In the genomic region with DNA sequence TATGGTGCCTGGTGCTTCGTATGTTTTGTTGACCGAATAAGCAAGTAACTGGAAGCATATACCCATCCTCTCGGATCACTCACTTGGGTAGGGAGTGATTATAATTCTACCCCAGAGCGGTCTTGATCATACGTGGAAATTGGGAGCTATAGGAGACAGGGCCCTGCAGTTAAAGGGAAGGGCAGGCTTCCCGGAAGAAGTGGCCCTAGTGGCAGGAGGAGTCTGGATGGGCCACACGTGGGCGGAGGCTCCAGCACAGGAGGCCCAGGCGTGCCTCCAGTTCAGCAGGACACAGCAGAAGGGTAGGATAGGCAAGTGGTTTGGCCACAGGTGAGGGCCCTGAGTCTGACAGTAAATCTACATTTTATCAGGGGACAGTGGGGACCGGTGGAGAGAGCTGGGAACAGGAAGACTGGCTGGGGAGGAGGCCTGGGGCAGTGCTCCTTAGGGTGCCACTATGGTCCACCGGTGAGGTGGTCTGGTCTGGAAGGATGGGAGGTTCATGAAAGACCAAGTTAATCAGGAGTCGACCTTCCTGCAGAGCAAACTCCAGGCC, we compare ENCODE assay signal across 12 cellular contexts. TPM values are rescaled to one million over a fixed set of nuclear protein-coding genes. Genes with fewer than 3 reads are reported as not detected.
DNase-seq lines count a peak whose midpoint lies in the region; ATAC-seq and TF ChIP-seq lines count a peak whose summit lies in the region.
"Had no signal": no experiment of that assay in that cellular context is flagged by ENCODE, and none has a peak within 500 bp of the region (broad histone marks: within the 10 kb centered on the region; RNA-seq: fewer than 3 reads in every experiment).

No MANE protein-coding gene starts in this region.

- H4K20me1 ChIP-seq in hepatocyte (ENCODE audit: insufficient read depth, poor library complexity, severe bottlenecking) = no peaks in the 10 kb centered on the region

- no peaks in the 10 kb centered on the region for H3K36me3 Mint-ChIP-seq in T-helper 17 cell (ENCODE audit: low read depth)

- ATAC-seq in T-helper 17 cell (no peak), GM18873 (IDR thresholded peaks at IDR 0.05; ENCODE audit: low FRiP score, unreplicated experiment) (no peak)

- no peaks in the 10 kb centered on the region for H3K9me2 ChIP-seq in hepatocyte (replicated peaks; ENCODE audit: insufficient read depth)

- peak; percentile 10 for DNase-seq in NCI-H510A (lab: John Stamatoyannopoulos, UW)
- DNase-seq in NCI-H510A treated with DMSO at 0.1 percent for 48 hours (lab: John Stamatoyannopoulos, UW) = no peak
- DNase-seq in T-helper 17 cell = no peak
- no peak for DNase-seq in hepatocyte (ENCODE audit: low spot score)
- DNase-seq in spleen = peak; percentile 76
- DNase-seq in D341Med (ENCODE audit: low spot score) = no peak
- no peak for DNase-seq in NCI-H1048 (lab: John Stamatoyannopoulos, UW)
- DNase-seq: activated effector memory CD4-positive, alpha-beta T cell treated with Interleukin-2 at 50 U/mL for 16 hours; EL had no signal

- H3K4me3 Mint-ChIP-seq in T-helper 17 cell = peak overlapping the region; percentile 87

- H3K79me2 ChIP-seq in hepatocyte = peaks cover 36% of the 10 kb centered on the region

- H3K27ac Mint-ChIP-seq in T-helper 17 cell = peak overlapping the region; percentile 83

- TF ChIP-seq CTCF in hepatocyte (IDR thresholded peaks at IDR 0.05; ENCODE audit: poor library complexity) = no peak
- TF ChIP-seq CTCF in spleen (IDR thresholded peaks at IDR 0.05 in 8 of 11, conservative IDR thresholded peaks at IDR 0.05 in 3 of 11) = no peak

- no peaks in the 10 kb centered on the region for H3K9me3 ChIP-seq in T-helper 17 cell (ENCODE audit: control insufficient read depth, low read length, poor library complexity, severe bottlenecking)
- H3K9me3 ChIP-seq in hepatocyte (ENCODE audit: low read depth) = no peaks in the 10 kb centered on the region
- H3K9me3 ChIP-seq in spleen = no peaks in the 10 kb centered on the region

- H3K27me3 ChIP-seq in hepatocyte = no peaks in the 10 kb centered on the region
- H3K27me3 ChIP-seq in spleen (replicated peaks in 1 of 7) = no peaks in the 10 kb centered on the region

- peaks cover 21% of the 10 kb centered on the region for H3K4me1 Mint-ChIP-seq in T-helper 17 cell

- intact Hi-C loops in spleen (cut with DNase I; ENCODE audit: low total_unique reads) = no loop called here

- TF ChIP-seq POLR2A in spleen (IDR thresholded peaks at IDR 0.05) = no peak

- no peak overlapping the region for H2AFZ ChIP-seq in hepatocyte

- no peaks in the 10 kb centered on the region for H3K36me3 ChIP-seq in hepatocyte (replicated peaks; ENCODE audit: insufficient read depth, low read depth)
- no peaks in the 10 kb centered on the region for H3K36me3 ChIP-seq in spleen

- H3K4me2 ChIP-seq in hepatocyte = peak overlapping the region; percentile 90

- WGBS in hepatocyte (ENCODE audit: low lambda C conversion rate, missing lambda C conversion rate) = 92% methylated on average over 12 of the region's 12 CpGs
- WGBS in spleen, 5 donors = 89 to 96% (median 92%) methylated on average over 12 of the region's 12 CpGs

- H3K27me3 Mint-ChIP-seq in T-helper 17 cell = no peaks in the 10 kb centered on the region

- peaks cover 19% of the 10 kb centered on the region for H3K4me1 ChIP-seq in hepatocyte (ENCODE audit: insufficient read depth)
- peaks cover 8 to 34% (median 21%) of the 10 kb centered on the region in 6 donors for H3K4me1 ChIP-seq in spleen

- H3K4me3 ChIP-seq in hepatocyte (no peak overlapping the region), spleen (peak overlapping the region in 1 of 8 donors; percentile 95)

- H3K27ac ChIP-seq in hepatocyte (peak overlapping the region; percentile 100), spleen (peak overlapping the region in 6 of 8 donors; percentile 95 to 100 (median 98))

RNA-seq across cellular contexts. Expression of gene YY1, which starts 23.5 kb away (rescaled TPM):
- total RNA-seq in T-helper 17 cell (10 to 100 TPM; 75.5 to 77.9 TPM), hepatocyte (52.6 and 58.5 TPM in 2 replicates), spleen (10 to 100 TPM; 53.7 to 64.1 (median 58.3) TPM)
- polyA plus RNA-seq in hepatocyte (27.3 and 32.6 TPM in 2 replicates), spleen (10 to 100 TPM; 28.4 to 34.1 (median 31.0) TPM)

RNA-seq across cellular contexts. Expression of gene DEGS2, which starts 56.0 kb away (rescaled TPM):
- total RNA-seq in T-helper 17 cell (under 1 TPM in 1 of 2 donors, not detected in 1; 0.30 TPM), hepatocyte (1.8 and 5.3 TPM in 2 replicates), spleen (1 to 10 TPM in 5 of 7 donors, under 1 TPM in 2; 0.33 to 3.2 (median 1.3) TPM)
- polyA plus RNA-seq in hepatocyte (7.7 and 11.8 TPM in 2 replicates), spleen (1 to 10 TPM; 1.1 to 2.8 (median 1.5) TPM)
- total RNA-seq: A172, endothelial cell of umbilical vein had no signal

Comparison
In these comparisons a context has a peak if more than half of its experiments do, and no peak if none do; other contexts are left out.
1. DNase-seq: peak in NCI-H510A (single experiment) and spleen (single experiment); none in NCI-H510A treated with DMSO at 0.1 percent for 48 hours (single experiment), T-helper 17 cell (0 of 3), hepatocyte (single experiment), D341Med (single experiment) and NCI-H1048 (single experiment).